In genomic region chr5:96315431-96315830, GRCh38 we compare ENCODE assay signal across 18 cellular contexts.
DNase-seq lines count a peak whose midpoint lies in the region; ATAC-seq lines count a peak whose summit lies in the region.
"Had no signal": no experiment of that assay in that cellular context is flagged by ENCODE, and none has a peak within 500 bp of the region (broad histone marks: within the 10 kb centered on the region; RNA-seq: fewer than 3 reads in every experiment).

No MANE protein-coding gene starts in this region.

- no peak overlapping the region for H2BK12ac ChIP-seq in neuronal stem cell (ENCODE audit: low read length)

- H3K9me3 ChIP-seq in neuronal stem cell (replicated peaks in 1 of 2; ENCODE audit: control insufficient read depth in 2 of 2, insufficient read depth in 1 of 2, low read depth in 1 of 2, low read length in 2 of 2) (peaks cover 0 to 3% of the 10 kb centered on the region in 2 donors), HAP-1 (no peaks in the 10 kb centered on the region)
- H3K9me3 ChIP-seq: mucosa of descending colon had no signal

- peaks cover 2% of the 10 kb centered on the region for H3K79me1 ChIP-seq in neuronal stem cell (ENCODE audit: low read depth, low read length)

- no peak overlapping the region for H3K23ac ChIP-seq in neuronal stem cell (ENCODE audit: low read depth, low read length, poor library complexity)

- no peak overlapping the region for H2BK120ac ChIP-seq in neuronal stem cell (ENCODE audit: low read depth, low read length)

- no peak overlapping the region for H3K9ac ChIP-seq in neuronal stem cell (ENCODE audit: low read depth, low read length, poor library complexity)
- H3K9ac ChIP-seq: parathyroid adenoma had no signal

- no peak overlapping the region for H2AFZ ChIP-seq in neuronal stem cell (ENCODE audit: low read length)
- H2AFZ ChIP-seq: parathyroid adenoma had no signal

- H3K27ac ChIP-seq in neuronal stem cell (replicated peaks; ENCODE audit: low read length), result no peak overlapping the region
- H3K27ac ChIP-seq: C4-2B, parathyroid adenoma had no signal

- H2BK15ac ChIP-seq in neuronal stem cell (ENCODE audit: low read length), result no peak overlapping the region

- no peak overlapping the region for H3K4me2 ChIP-seq in neuronal stem cell (ENCODE audit: insufficient read depth, low read length, poor library complexity, severe bottlenecking)

- intact Hi-C loops in cardiac septum (cut with DNase I), result no loop called here

- H3K4me1 ChIP-seq in neuronal stem cell (ENCODE audit: control insufficient read depth in 2 of 2, insufficient read depth in 1 of 2, low read depth in 1 of 2, low read length in 2 of 2) (peaks cover 2 to 3% of the 10 kb centered on the region in 2 donors), HAP-1 (no peaks in the 10 kb centered on the region)
- H3K4me1 ChIP-seq: parathyroid adenoma had no signal

- H3K27me3 ChIP-seq in neuronal stem cell (ENCODE audit: control insufficient read depth in 3 of 3, insufficient read depth in 3 of 3, low read depth in 1 of 3, low read length in 3 of 3) (no peaks in the 10 kb centered on the region), HAP-1 (ENCODE audit: low read depth) (no peaks in the 10 kb centered on the region)

- no peaks in the 10 kb centered on the region for H3K36me3 ChIP-seq in neuronal stem cell (replicated peaks in 1 of 2; ENCODE audit: control insufficient read depth in 2 of 2, insufficient read depth in 2 of 2, low read length in 2 of 2)
- no peaks in the 10 kb centered on the region for H3K36me3 ChIP-seq in HAP-1 (replicated peaks)

- no peak overlapping the region for H2AK5ac ChIP-seq in neuronal stem cell (ENCODE audit: low read depth, low read length)

- DNase-seq in neuronal stem cell (ENCODE audit: low spot score), result no peak
- DNase-seq in HAP-1 (ENCODE audit: low spot score in 2 of 2), result no peak
- DNase-seq in HK-2 (ENCODE audit: unreplicated experiment), result no peak
- DNase-seq in stimulated activated CD4-positive, alpha-beta T cell treated with anti-CD3 and anti-CD28 coated beads, Interleukin-4, amount 100 ng/mL, for 24 hours, result no peak
- DNase-seq in cardiac septum (ENCODE audit: low spot score), result no peak
- DNase-seq: activated CD4-positive, alpha-beta T cell treated with anti-CD3 and anti-CD28 coated beads, Interleukin-2, amount 50 U/mL, for 1 hour; activated T-cell treated with anti-CD3 and anti-CD28 coated beads, Interleukin-2, amount 50 U/mL, for 72 hours; amygdala; DMS79 treated with DMSO at 0.1 percent for 48 hours; GOT3; mucosa of descending colon; NCI-H2029; SHP77 had no signal

- H3K4me3 ChIP-seq in neuronal stem cell (ENCODE audit: low read length in 2 of 2) (no peak overlapping the region), HAP-1 (no peak overlapping the region)
- H3K4me3 ChIP-seq: mucosa of descending colon had no signal

- no peak overlapping the region for H4K91ac ChIP-seq in neuronal stem cell (ENCODE audit: low read depth, low read length, poor library complexity)

- no peak overlapping the region for H3K4ac ChIP-seq in neuronal stem cell (ENCODE audit: low read length)

- H4K8ac ChIP-seq in neuronal stem cell (ENCODE audit: low read depth, low read length), result peak overlapping the region; percentile 54

- in situ Hi-C loops in HAP-1 (cut with MboI; ENCODE audit: low sequenced_read_pairs), result no loop called here

- ATAC-seq in GM19324 (IDR thresholded peaks at IDR 0.05; ENCODE audit: low FRiP score, unreplicated experiment) (peak; percentile 73), GM21786 (IDR thresholded peaks at IDR 0.05; ENCODE audit: unreplicated experiment) (peak; percentile 71), HG03108 (IDR thresholded peaks at IDR 0.05; ENCODE audit: unreplicated experiment) (peak; percentile 49)
- ATAC-seq: activated T-cell treated with anti-CD3 and anti-CD28 coated beads, Interleukin-2, amount 50 U/mL, for 72 hours; mucosa of descending colon had no signal

- no peak overlapping the region for H3K14ac ChIP-seq in neuronal stem cell (ENCODE audit: low read length)

- H3K18ac ChIP-seq in neuronal stem cell (ENCODE audit: low read length), result no peak overlapping the region

- no peak overlapping the region for H2BK5ac ChIP-seq in neuronal stem cell (ENCODE audit: low read length)
